16 cellular contexts compared by ENCODE assay signal in the genomic region with DNA sequence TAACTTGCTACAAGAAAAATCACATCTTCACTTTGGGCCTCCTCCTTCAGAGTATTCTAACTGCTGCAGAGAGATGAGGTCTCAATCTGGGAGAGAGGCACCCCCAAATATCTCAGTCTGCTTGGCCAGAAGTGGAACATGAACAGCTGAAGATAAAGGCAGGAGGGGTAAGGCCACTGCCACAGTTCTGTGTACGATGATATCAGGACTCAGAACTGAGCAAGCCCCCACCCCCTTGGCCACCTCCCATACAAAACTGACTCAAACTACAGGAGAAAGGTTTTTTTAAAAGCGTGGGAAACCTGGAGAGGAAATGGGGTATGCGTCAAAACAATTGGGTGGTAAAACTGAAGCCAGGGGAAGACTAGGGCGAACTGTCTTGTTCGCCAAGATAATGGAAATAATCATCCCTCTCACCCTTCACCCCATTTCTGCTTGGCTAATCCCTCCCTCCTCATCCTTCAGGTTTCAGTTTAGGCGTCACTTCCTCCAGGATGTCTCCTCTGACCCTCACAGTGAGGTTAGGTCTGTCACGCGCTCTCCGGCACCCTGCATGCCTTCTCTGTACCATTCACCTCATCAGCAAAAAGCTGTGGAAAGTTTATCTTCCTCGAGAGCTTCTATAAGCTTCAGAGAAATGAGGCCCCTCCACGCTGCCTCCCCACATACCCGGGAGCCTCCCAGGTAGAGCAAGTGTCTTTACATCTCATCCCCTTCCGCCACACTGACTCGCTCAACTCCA.
A peak's percentile ranks its signal among the peaks of the same experiment; 100 is the strongest.
DNase-seq lines count a peak whose midpoint lies in the region; ATAC-seq and TF ChIP-seq lines count a peak whose summit lies in the region.
"Had no signal": no experiment of that assay in that cellular context is flagged by ENCODE, and none has a peak within 500 bp of the region (broad histone marks: within the 10 kb centered on the region; RNA-seq: fewer than 3 reads in every experiment).

No MANE protein-coding gene starts in this region.

- dilution Hi-C loops in IMR-90 (cut with HindIII; ENCODE audit: low sequenced_read_pairs, unreplicated experiment) (no loop called here), mammary epithelial cell (cut with HindIII; ENCODE audit: low sequenced_read_pairs) (loop anchor here (10.0 kb wide), 1 partner anchor 48 kb away; no protein-coding TSS in a partner anchor)

- H2BK120ac ChIP-seq in IMR-90 (ENCODE audit: low read depth, low read length) = no peak overlapping the region

- no peak overlapping the region for H3K56ac ChIP-seq in IMR-90 (ENCODE audit: extremely low read depth, insufficient read depth, low read length)

- peak overlapping the region; percentile 34; the same call in 1 of the 2 replicates for H3K4ac ChIP-seq in IMR-90 (ENCODE audit: low read depth, low read length)

- no peaks in the 10 kb centered on the region for H4K20me1 ChIP-seq in IMR-90 (ENCODE audit: insufficient read depth, low read length)
- no peaks in the 10 kb centered on the region for H4K20me1 ChIP-seq in hepatocyte (ENCODE audit: insufficient read depth, poor library complexity, severe bottlenecking)
- H4K20me1 ChIP-seq in mammary epithelial cell (ENCODE audit: insufficient read depth, low read length) = no peaks in the 10 kb centered on the region

- H3K4me1 ChIP-seq in IMR-90 (ENCODE audit: control insufficient read depth, insufficient read depth, low read length) (no peaks in the 10 kb centered on the region), hepatocyte (ENCODE audit: insufficient read depth) (no peaks in the 10 kb centered on the region), mammary epithelial cell (ENCODE audit: insufficient read depth, low read length) (no peaks in the 10 kb centered on the region)

- H3K9me3 Mint-ChIP-seq in neural crest cell = no peaks in the 10 kb centered on the region

- peaks cover 6% of the 10 kb centered on the region; the same call in 1 of the 2 replicates for H3K36me3 ChIP-seq in IMR-90 (ENCODE audit: control insufficient read depth, insufficient read depth, low read length)
- no peaks in the 10 kb centered on the region for H3K36me3 ChIP-seq in hepatocyte (replicated peaks; ENCODE audit: insufficient read depth, low read depth)
- H3K36me3 ChIP-seq in mammary epithelial cell (ENCODE audit: insufficient read depth, low read length) = peaks cover 2% of the 10 kb centered on the region

- no peak overlapping the region for H3K27ac ChIP-seq in IMR-90 (ENCODE audit: insufficient read depth, low read length)
- no peak overlapping the region for H3K27ac ChIP-seq in hepatocyte
- H3K27ac ChIP-seq in mammary epithelial cell (ENCODE audit: insufficient read depth, low read depth, low read length) = no peak overlapping the region
- H3K27ac ChIP-seq: BLaER1 treated with 17β-estradiol and CSF1 and Interleukin-3, amounts not matched to agents 10 nM and 100 nM had no signal

- H2AK5ac ChIP-seq in IMR-90 (ENCODE audit: low read depth, low read length) = no peak overlapping the region

- H3K9me2 ChIP-seq in hepatocyte (replicated peaks; ENCODE audit: insufficient read depth) = no peaks in the 10 kb centered on the region

- no peak overlapping the region for H4K91ac ChIP-seq in IMR-90 (ENCODE audit: insufficient read depth, low read depth, low read length)

- BruUV-seq in IMR-90 (replicated peaks; lab: Mats Ljungman, UMichigan) (no TSS peak), mammary epithelial cell (replicated peaks; lab: Mats Ljungman, UMichigan) (no TSS peak)

- H3K9ac ChIP-seq in IMR-90 (ENCODE audit: low read depth, low read length) (no peak overlapping the region), mammary epithelial cell (ENCODE audit: insufficient read depth, low read length) (no peak overlapping the region)
- H3K9ac ChIP-seq: BLaER1 treated with 17β-estradiol and CSF1 and Interleukin-3, amounts not matched to agents 10 nM and 100 nM had no signal

- TF ChIP-seq POLR2A in IMR-90 (IDR thresholded peaks at IDR 0.05; ENCODE audit: low read depth, low read length) = no peak

- H2BK5ac ChIP-seq in IMR-90 (ENCODE audit: low read depth, low read length, poor library complexity, severe bottlenecking) = no peak overlapping the region

- H3K27me3 ChIP-seq in IMR-90 (ENCODE audit: control insufficient read depth, insufficient read depth, low read length) (no peaks in the 10 kb centered on the region), hepatocyte (no peaks in the 10 kb centered on the region), mammary epithelial cell (ENCODE audit: insufficient read depth, low read length) (no peaks in the 10 kb centered on the region)
- H3K27me3 ChIP-seq: BLaER1 treated with 17β-estradiol and CSF1 and Interleukin-3, amounts not matched to agents 10 nM and 100 nM had no signal

- WGBS in IMR-90 (ENCODE audit: extremely low coverage in 2 of 2, insufficient read length in 1 of 2), 2 experiments = no CpG with 5 or more reads among the region's 14 CpGs
- WGBS in hepatocyte (ENCODE audit: low lambda C conversion rate, missing lambda C conversion rate) = 96% methylated on average over 14 of the region's 14 CpGs
- 96% methylated on average over 13 of the region's 14 CpGs for WGBS in mammary epithelial cell (ENCODE audit: low coverage, missing lambda C conversion rate)

- H3K4me3 Mint-ChIP-seq in neural crest cell = no peak overlapping the region

- H3K4me2 ChIP-seq in IMR-90 (ENCODE audit: low read depth, low read length) (no peak overlapping the region), hepatocyte (no peak overlapping the region), mammary epithelial cell (ENCODE audit: insufficient read depth, low read depth, low read length) (no peak overlapping the region)
- H3K4me2 ChIP-seq: BLaER1 treated with 17β-estradiol and CSF1 and Interleukin-3, amounts not matched to agents 10 nM and 100 nM had no signal

- POLR2A ChIA-PET in IMR-90 (lab: Charles Lee; ENCODE audit: unreplicated experiment) = no interaction called here

- H4K8ac ChIP-seq in IMR-90 (ENCODE audit: low read depth in 2 of 2, low read length in 2 of 2) = no peak overlapping the region

- peak overlapping the region; percentile 14 for H3K27ac Mint-ChIP-seq in neural crest cell (ENCODE audit: unreplicated experiment)

- no peak overlapping the region; the same call in 1 of the 2 replicates for H3K14ac ChIP-seq in IMR-90 (replicated peaks; ENCODE audit: low read depth, low read length)

- no peak overlapping the region for H3K18ac ChIP-seq in IMR-90 (ENCODE audit: low read depth, low read length)

- DNase-seq in IMR-90 (peak; percentile 33), choroid plexus epithelial cell (ENCODE audit: low read depth) (peak; percentile 45), hepatocyte (ENCODE audit: low spot score) (peak; percentile 1), neural crest cell (ENCODE audit: low read depth, low spot score) (no peak), NCI-H2081 treated with DMSO at 0.1 percent for 48 hours (lab: John Stamatoyannopoulos, UW) (no peak), mammary epithelial cell (no peak), AG08396 (ENCODE audit: low spot score) (no peak)
- DNase-seq: EL, H7, Karpas-422, NCI-H187 treated with DMSO at 0.1 percent for 48 hours, NCI-H2171 treated with DMSO at 0.1 percent for 48 hours, NCI-H82, Right ventricle myocardium superior had no signal

- no peaks in the 10 kb centered on the region for H3K36me3 Mint-ChIP-seq in neural crest cell (ENCODE audit: low read depth)

- no peak overlapping the region for H2AK9ac ChIP-seq in IMR-90 (replicated peaks; ENCODE audit: low read depth, low read length, poor library complexity)

- CTCF ChIA-PET in IMR-90 (lab: Yijun Ruan, JAX) = interaction anchor here (1.0 kb wide), 1 partner anchor 11 kb away, joined by 3 read pairs; no protein-coding TSS in a partner anchor
- CTCF ChIA-PET in mammary epithelial cell (lab: Charles Lee; ENCODE audit: low non-redundant PET) = no interaction called here

- H3K9me3 ChIP-seq in IMR-90 (ENCODE audit: control insufficient read depth, insufficient read depth, low read length) (no peaks in the 10 kb centered on the region), hepatocyte (ENCODE audit: low read depth) (no peaks in the 10 kb centered on the region), mammary epithelial cell (replicated peaks; ENCODE audit: insufficient read depth, low read length) (no peaks in the 10 kb centered on the region)

- no peak overlapping the region for H4K5ac ChIP-seq in IMR-90 (ENCODE audit: low read depth, low read length)

- H3K4me3 ChIP-seq in IMR-90 (ENCODE audit: insufficient read depth, low read depth, low read length) = no peak overlapping the region
- H3K4me3 ChIP-seq in choroid plexus epithelial cell (ENCODE audit: low read depth, low read length) = no peak overlapping the region
- no peak overlapping the region for H3K4me3 ChIP-seq in hepatocyte
- H3K4me3 ChIP-seq in mammary epithelial cell (replicated peaks in 1 of 3; ENCODE audit: insufficient read depth in 1 of 3, low read depth in 2 of 3, low read length in 3 of 3) = no peak overlapping the region
- H3K4me3 ChIP-seq: BLaER1 treated with 17β-estradiol and CSF1 and Interleukin-3, amounts not matched to agents 10 nM and 100 nM had no signal

- no peak overlapping the region for H2AFZ ChIP-seq in IMR-90 (replicated peaks; ENCODE audit: low read length, poor library complexity)
- H2AFZ ChIP-seq in hepatocyte = no peak overlapping the region
- no peak overlapping the region for H2AFZ ChIP-seq in mammary epithelial cell (ENCODE audit: low read depth, low read length)

- H3K79me1 ChIP-seq in IMR-90 (ENCODE audit: low read depth in 1 of 2, low read length in 2 of 2) = 0 out of 4 replicates have a peak, but pooled peaks cover 0 to 3% of the 10 kb centered on the region in 2 experiments

- no peak overlapping the region for H2BK20ac ChIP-seq in IMR-90 (ENCODE audit: low read depth, low read length)

- H2BK15ac ChIP-seq in IMR-90 (ENCODE audit: low read depth, low read length) = no peak overlapping the region

- H3K23ac ChIP-seq in IMR-90 (ENCODE audit: low read depth, low read length) = no peak overlapping the region; the same call in 1 of the 2 replicates

- H3K79me2 ChIP-seq in hepatocyte (no peaks in the 10 kb centered on the region), mammary epithelial cell (ENCODE audit: insufficient read depth, low read length) (no peaks in the 10 kb centered on the region)

- intact Hi-C loops in IMR-90 (cut with micrococcal nuclease) (no loop called here), mammary epithelial cell (cut with micrococcal nuclease) (no loop called here)

- H3K4me1 Mint-ChIP-seq in neural crest cell = no peaks in the 10 kb centered on the region

- in situ Hi-C loops in IMR-90 (cut with MboI; ENCODE audit: low sequenced_read_pairs) (no loop called here), mammary epithelial cell (cut with MboI; ENCODE audit: low sequenced_read_pairs in 2 of 2) (no loop called here)

- H3K9me1 ChIP-seq in IMR-90 (ENCODE audit: insufficient read depth, low read length) = 0 out of 2 replicates have a peak, but pooled peaks cover 5% of the 10 kb centered on the region

- no peak for TF ChIP-seq CTCF in IMR-90 (conservative IDR thresholded peaks at IDR 0.05; ENCODE audit: low read depth, low read length)
- no peak for TF ChIP-seq CTCF in choroid plexus epithelial cell (conservative IDR thresholded peaks at IDR 0.05; ENCODE audit: low read depth, low read length)
- TF ChIP-seq CTCF in hepatocyte (IDR thresholded peaks at IDR 0.05; ENCODE audit: poor library complexity) = no peak
- TF ChIP-seq CTCF in neural crest cell (conservative IDR thresholded peaks at IDR 0.05) = no peak
- TF ChIP-seq CTCF in mammary epithelial cell (conservative IDR thresholded peaks at IDR 0.05 in 1 of 2, IDR thresholded peaks at IDR 0.05 in 1 of 2; ENCODE audit: extremely low read depth in 1 of 2, insufficient read depth in 1 of 2, low read depth in 1 of 2, low read length in 2 of 2) = no peak

- no peaks in the 10 kb centered on the region for H3K27me3 Mint-ChIP-seq in neural crest cell (ENCODE audit: low read depth)

- no peak for TF ChIP-seq RAD21 in IMR-90 (IDR thresholded peaks at IDR 0.05; ENCODE audit: low read length)

- ATAC-seq in IMR-90 (ENCODE audit: low read depth) = no peak
- ATAC-seq: Panc1 had no signal

Comparison
In these comparisons a context has a peak if more than half of its experiments do, and no peak if none do; other contexts are left out.
1. DNase-seq: peak in IMR-90 (single experiment), choroid plexus epithelial cell (single experiment) and hepatocyte (single experiment); none in neural crest cell (single experiment), NCI-H2081 treated with DMSO at 0.1 percent for 48 hours (single experiment), mammary epithelial cell (single experiment) and AG08396 (single experiment).